9 cellular contexts compared by ENCODE assay signal in genomic region chrX:51420610-51421009, GRCh38.
DNase-seq lines count a peak whose midpoint lies in the region; ATAC-seq and TF ChIP-seq lines count a peak whose summit lies in the region.
"Had no signal": no experiment of that assay in that cellular context is flagged by ENCODE, and none has a peak within 500 bp of the region (broad histone marks: within the 10 kb centered on the region; RNA-seq: fewer than 3 reads in every experiment).

No MANE protein-coding gene starts in this region.

- peaks cover 4% of the 10 kb centered on the region for H3K4me1 Mint-ChIP-seq in endodermal cell

- H3K27ac Mint-ChIP-seq in endodermal cell = no peak overlapping the region
- H3K27ac Mint-ChIP-seq: activated naive CD4-positive, alpha-beta T cell treated with anti-CD3 and anti-CD28 coated beads, Interleukin-2, amount 50 U/mL, for 72 hours had no signal

- H3K27me3 ChIP-seq in GM23248 (replicated peaks; ENCODE audit: insufficient read depth) (no peaks in the 10 kb centered on the region; the same call in 1 of the 2 replicates), endodermal cell (ENCODE audit: control insufficient read depth, insufficient read depth, low read length, poor library complexity, severe bottlenecking) (no peaks in the 10 kb centered on the region)

- H3K4me3 ChIP-seq in GM23248 (no peak overlapping the region), endodermal cell (ENCODE audit: low read length) (no peak overlapping the region)

- H3K9ac ChIP-seq in GM23248 = no peak overlapping the region
- no peak overlapping the region for H3K9ac ChIP-seq in endodermal cell (ENCODE audit: extremely low read depth, low read length, poor library complexity, severe bottlenecking)

- no peak for ATAC-seq in HG02588 (IDR thresholded peaks at IDR 0.05; ENCODE audit: unreplicated experiment)

- DNase-seq in NCI-H2107 treated with DMSO at 0.1 percent for 48 hours (lab: John Stamatoyannopoulos, UW; ENCODE audit: unreplicated experiment) = peak; percentile 17
- no peak for DNase-seq in NCI-H2107 (lab: John Stamatoyannopoulos, UW)
- peak; percentile 54 for DNase-seq in GM23248
- peak; percentile 0 for DNase-seq in SHP77 treated with DMSO at 0.1 percent for 48 hours (lab: John Stamatoyannopoulos, UW)
- no peak for DNase-seq in endodermal cell
- DNase-seq in non-pigmented ciliary epithelial cell (ENCODE audit: low read depth) = peak; percentile 1
- no peak for DNase-seq in ureter (ENCODE audit: low spot score)

- no peaks in the 10 kb centered on the region for H3K79me2 ChIP-seq in GM23248 (ENCODE audit: insufficient read depth)

- WGBS in GM23248 (ENCODE audit: low coverage in 1 of 2, low lambda C conversion rate in 2 of 2, missing lambda C conversion rate in 2 of 2), 2 experiments = 0% methylated on average over 5 of the region's 5 CpGs
- WGBS in endodermal cell (ENCODE audit: insufficient coverage in 1 of 2, insufficient read length in 1 of 2), 2 experiments = 23% methylated on average over 5 of the region's 5 CpGs; no CpG with 5 or more reads in 1 of the 2 experiments

- H3K9me3 ChIP-seq in GM23248 (ENCODE audit: low read depth) = no peaks in the 10 kb centered on the region
- no peaks in the 10 kb centered on the region for H3K9me3 ChIP-seq in endodermal cell (ENCODE audit: control insufficient read depth, low read length)

- H3K36me3 ChIP-seq in GM23248 (ENCODE audit: low read depth) = no peaks in the 10 kb centered on the region
- no peaks in the 10 kb centered on the region for H3K36me3 ChIP-seq in endodermal cell (ENCODE audit: control insufficient read depth, insufficient read depth, low read length)

- H3K4me1 ChIP-seq in GM23248 (ENCODE audit: insufficient read depth) = no peaks in the 10 kb centered on the region
- peaks cover 8% of the 10 kb centered on the region for H3K4me1 ChIP-seq in endodermal cell (ENCODE audit: control insufficient read depth, insufficient read depth, low read length)

- H3K36me3 Mint-ChIP-seq in endodermal cell (ENCODE audit: low read depth) = peaks cover 4% of the 10 kb centered on the region
- H3K36me3 Mint-ChIP-seq: activated naive CD4-positive, alpha-beta T cell treated with anti-CD3 and anti-CD28 coated beads, Interleukin-2, amount 50 U/mL, for 72 hours had no signal

- H4K20me1 ChIP-seq in GM23248 (ENCODE audit: insufficient read depth) = no peaks in the 10 kb centered on the region

- H3K9me3 Mint-ChIP-seq in endodermal cell = peaks cover 27% of the 10 kb centered on the region
- H3K9me3 Mint-ChIP-seq: activated naive CD4-positive, alpha-beta T cell treated with anti-CD3 and anti-CD28 coated beads, Interleukin-2, amount 50 U/mL, for 72 hours had no signal

- H3K27ac ChIP-seq in GM23248 = no peak overlapping the region
- H3K27ac ChIP-seq in endodermal cell (ENCODE audit: low read depth, low read length) = no peak overlapping the region

- in situ Hi-C loops in GM23248 (cut with MboI) = no loop called here

- no peaks in the 10 kb centered on the region for H3K27me3 Mint-ChIP-seq in endodermal cell (ENCODE audit: insufficient read depth)

- TF ChIP-seq CTCF in endodermal cell (conservative IDR thresholded peaks at IDR 0.05) = peak; percentile 81

- no peak overlapping the region for H3K4me2 ChIP-seq in GM23248 (ENCODE audit: unreplicated experiment)

- no peak overlapping the region for H3K4me3 Mint-ChIP-seq in endodermal cell

- H2AFZ ChIP-seq in GM23248 = no peak overlapping the region

- H3K9me2 ChIP-seq in GM23248 (ENCODE audit: insufficient read depth) = no peaks in the 10 kb centered on the region

- no peaks in the 10 kb centered on the region for H3F3A ChIP-seq in GM23248 (ENCODE audit: insufficient read depth)

Comparison
In these comparisons a context has a peak if more than half of its experiments do, and no peak if none do; other contexts are left out.
1. DNase-seq: peak in NCI-H2107 treated with DMSO at 0.1 percent for 48 hours (single experiment), GM23248 (single experiment), SHP77 treated with DMSO at 0.1 percent for 48 hours (single experiment) and non-pigmented ciliary epithelial cell (single experiment); none in NCI-H2107 (single experiment), endodermal cell (single experiment) and ureter (single experiment).